Comparison of ENCODE assay signal across 8 cellular contexts in the genomic region with DNA sequence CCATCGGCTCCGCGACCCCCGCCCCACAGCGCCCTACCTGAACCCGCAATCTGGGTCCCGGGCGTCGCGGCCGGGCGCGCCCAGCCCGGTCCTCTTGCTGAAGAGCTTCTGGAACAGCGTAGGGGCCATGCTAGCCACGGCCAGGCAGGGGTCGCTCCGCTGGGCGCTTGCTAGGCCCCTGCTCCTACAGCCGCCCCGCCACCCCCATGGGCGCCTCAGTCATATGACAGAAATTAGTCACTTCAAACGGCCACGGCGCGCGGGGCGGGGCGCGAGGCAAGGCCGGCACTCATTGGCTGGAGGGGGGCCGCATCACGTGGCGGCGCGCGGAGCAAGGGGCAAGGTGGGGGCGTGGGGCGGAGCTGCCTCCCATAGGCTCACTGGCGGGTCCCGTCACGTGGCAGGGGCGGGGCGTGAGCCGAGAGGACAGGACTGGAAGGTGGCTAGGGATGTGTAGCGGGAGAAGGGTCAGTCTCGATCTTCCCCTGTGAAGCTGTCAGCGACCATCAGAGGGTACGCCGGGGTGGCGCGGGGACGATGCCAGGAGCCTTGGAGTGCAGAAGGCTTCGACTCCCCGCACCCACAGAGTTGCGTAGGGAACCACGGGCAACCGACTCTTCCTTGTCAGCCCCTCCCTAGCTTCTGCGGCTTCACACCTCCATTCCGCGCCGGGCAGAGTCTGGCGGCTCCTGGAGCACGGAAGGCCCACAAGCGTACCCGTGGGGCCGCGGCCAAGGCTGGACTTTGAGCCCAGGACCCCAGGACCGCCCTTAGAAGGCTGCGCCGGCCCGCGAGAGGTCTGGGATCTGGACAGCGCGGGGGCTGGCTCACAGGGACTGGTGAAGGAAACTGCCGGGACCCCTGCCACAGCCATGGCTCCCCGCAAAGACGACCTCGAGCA. TPM values are rescaled to one million over a fixed set of nuclear protein-coding genes. Genes with fewer than 3 reads are reported as not detected.
DNase-seq lines count a peak whose midpoint lies in the region; ATAC-seq and TF ChIP-seq lines count a peak whose summit lies in the region.

Gene FNIP1 (minus strand): TSS at position 225 of the 901 bp plus-strand sequence. CDS start 96 bp downstream, at position 129.

- intact Hi-C loops in PC-3 (cut with micrococcal nuclease), result loop anchor here (2.0 to 10.0 kb wide), 4 partner anchors 48 to 210 kb away; partner anchors contain the start of gene RAPGEF6

- TF ChIP-seq EP300 in Ishikawa (IDR thresholded peaks at IDR 0.05; ENCODE audit: borderline replicate concordance), result peak; percentile 35; the same call in 1 of the 2 replicates

- H4K20me1 ChIP-seq in PC-3 (ENCODE audit: low read length), result peaks cover 15% of the 10 kb centered on the region; the same call in 1 of the 2 replicates

- H3K4me3 ChIP-seq in PC-3 (ENCODE audit: low read length) (peak within 1 kb of the TSS; percentile 98), epithelial cell of proximal tubule (ENCODE audit: low read depth, low read length) (peak within 1 kb of the TSS; percentile 96), mucosa of rectum (ENCODE audit: low read length in 2 of 2) (peak within 1 kb of the TSS; percentile 94 to 98)

- TF ChIP-seq CTCF in PC-3 (conservative IDR thresholded peaks at IDR 0.05; ENCODE audit: low read depth, low read length) (no peak), epithelial cell of proximal tubule (conservative IDR thresholded peaks at IDR 0.05; ENCODE audit: low read depth, low read length) (no peak)

- ATAC-seq in GM21576 (IDR thresholded peaks at IDR 0.05; ENCODE audit: unreplicated experiment) (peak; percentile 90), PC-3 (peak; percentile 94)

- POLR2A ChIA-PET in PC-3 (lab: Charles Lee; ENCODE audit: unreplicated experiment), result interaction anchor here (0.7 kb wide), 1 partner anchor 150 kb away, joined by 3 read pairs; no protein-coding TSS in a partner anchor

- BruUV-seq in PC-3 (replicated peaks; lab: Mats Ljungman, UMichigan), result TSS peak; percentile 79

- H2AFZ ChIP-seq in PC-3 (ENCODE audit: low read length), result peak within 1 kb of the TSS; percentile 99

- DNase-seq in DMS114 treated with DMSO at 0.1 percent for 48 hours (lab: John Stamatoyannopoulos, UW; ENCODE audit: unreplicated experiment), result peak; percentile 95
- DNase-seq in PC-3, result peak; percentile 90
- peak; percentile 99 for DNase-seq in activated T-cell treated with anti-CD3 and anti-CD28 coated beads for 48 hours (ENCODE audit: low read depth)
- DNase-seq in epithelial cell of proximal tubule (ENCODE audit: low read depth), result peak; percentile 39
- DNase-seq in stimulated activated CD8-positive, alpha-beta memory T cell treated with anti-CD3 and anti-CD28 coated beads, Interleukin-4, amount 100 ng/mL, for 48 hours, result peak; percentile 99

- H3F3A ChIP-seq in PC-3 (ENCODE audit: low read length, unreplicated experiment), result no peaks in the 10 kb centered on the region

- H3K9me3 ChIP-seq in PC-3 (ENCODE audit: low read length) (no peaks in the 10 kb centered on the region), mucosa of rectum (ENCODE audit: control insufficient read depth in 2 of 2, low read length in 2 of 2) (no peaks in the 10 kb centered on the region)

- H3K4me2 ChIP-seq in PC-3 (ENCODE audit: low read length), result peak within 1 kb of the TSS; percentile 98

- TF ChIP-seq RAD21 in Ishikawa (IDR thresholded peaks at IDR 0.05; ENCODE audit: low read depth), result no peak

- H3K27ac ChIP-seq in PC-3 (ENCODE audit: low read length), result peak within 1 kb of the TSS; percentile 74
- peak within 1 kb of the TSS; percentile 96 to 98 for H3K27ac ChIP-seq in mucosa of rectum (ENCODE audit: low read depth in 2 of 2, low read length in 2 of 2)

- H3K4me1 ChIP-seq in PC-3 (ENCODE audit: insufficient read depth, low read length), result peaks cover 10% of the 10 kb centered on the region
- peaks cover 8 to 13% of the 10 kb centered on the region in 2 donors for H3K4me1 ChIP-seq in mucosa of rectum (ENCODE audit: control insufficient read depth in 2 of 2, insufficient read depth in 2 of 2, low read length in 2 of 2)

- H3K9ac ChIP-seq in PC-3 (ENCODE audit: low read length) (peak within 1 kb of the TSS; percentile 98), mucosa of rectum (ENCODE audit: low read depth in 1 of 2, low read length in 2 of 2) (peak within 1 kb of the TSS; percentile 86 to 99)

- no peaks in the 10 kb centered on the region for H3K36me3 ChIP-seq in PC-3 (ENCODE audit: low read depth, low read length)
- no peaks in the 10 kb centered on the region for H3K36me3 ChIP-seq in mucosa of rectum (ENCODE audit: control insufficient read depth in 2 of 2, insufficient read depth in 2 of 2, low read length in 2 of 2)

- CTCF ChIA-PET in PC-3 (lab: Charles Lee), result interaction anchor here (0.6 kb wide), 1 partner anchor 117 kb away, joined by 4 read pairs; no protein-coding TSS in a partner anchor

- no peaks in the 10 kb centered on the region for H3K27me3 ChIP-seq in PC-3 (ENCODE audit: low read length)
- no peaks in the 10 kb centered on the region for H3K27me3 ChIP-seq in mucosa of rectum (ENCODE audit: control insufficient read depth in 2 of 2, insufficient read depth in 2 of 2, low read length in 2 of 2)

- peaks cover 47% of the 10 kb centered on the region for H3K79me2 ChIP-seq in PC-3 (ENCODE audit: low read length)

- H3K9me2 ChIP-seq in PC-3 (replicated peaks; ENCODE audit: low read length), result no peaks in the 10 kb centered on the region

TF ChIP-seq in Ishikawa, 13 proteins besides CTCF, POLR2A, EP300 and RAD21:
- 0 out of 2 replicates have a peak, but pooled peaks have one; percentile 5 for TF ChIP-seq NFIC (IDR thresholded peaks at IDR 0.05)
- no peak; the same call in 1 of the 2 replicates for TF ChIP-seq CREB1 (IDR thresholded peaks at IDR 0.05; ENCODE audit: low read depth)
- TF ChIP-seq TAF1 (IDR thresholded peaks at IDR 0.05; ENCODE audit: low read depth), result peak; percentile 57
- peak; percentile 54 for TF ChIP-seq YY1 (IDR thresholded peaks at IDR 0.05; ENCODE audit: low read depth)
- TF ChIP-seq USF1 (IDR thresholded peaks at IDR 0.05), result peak; percentile 99
- TF ChIP-seq, protein P1, sequence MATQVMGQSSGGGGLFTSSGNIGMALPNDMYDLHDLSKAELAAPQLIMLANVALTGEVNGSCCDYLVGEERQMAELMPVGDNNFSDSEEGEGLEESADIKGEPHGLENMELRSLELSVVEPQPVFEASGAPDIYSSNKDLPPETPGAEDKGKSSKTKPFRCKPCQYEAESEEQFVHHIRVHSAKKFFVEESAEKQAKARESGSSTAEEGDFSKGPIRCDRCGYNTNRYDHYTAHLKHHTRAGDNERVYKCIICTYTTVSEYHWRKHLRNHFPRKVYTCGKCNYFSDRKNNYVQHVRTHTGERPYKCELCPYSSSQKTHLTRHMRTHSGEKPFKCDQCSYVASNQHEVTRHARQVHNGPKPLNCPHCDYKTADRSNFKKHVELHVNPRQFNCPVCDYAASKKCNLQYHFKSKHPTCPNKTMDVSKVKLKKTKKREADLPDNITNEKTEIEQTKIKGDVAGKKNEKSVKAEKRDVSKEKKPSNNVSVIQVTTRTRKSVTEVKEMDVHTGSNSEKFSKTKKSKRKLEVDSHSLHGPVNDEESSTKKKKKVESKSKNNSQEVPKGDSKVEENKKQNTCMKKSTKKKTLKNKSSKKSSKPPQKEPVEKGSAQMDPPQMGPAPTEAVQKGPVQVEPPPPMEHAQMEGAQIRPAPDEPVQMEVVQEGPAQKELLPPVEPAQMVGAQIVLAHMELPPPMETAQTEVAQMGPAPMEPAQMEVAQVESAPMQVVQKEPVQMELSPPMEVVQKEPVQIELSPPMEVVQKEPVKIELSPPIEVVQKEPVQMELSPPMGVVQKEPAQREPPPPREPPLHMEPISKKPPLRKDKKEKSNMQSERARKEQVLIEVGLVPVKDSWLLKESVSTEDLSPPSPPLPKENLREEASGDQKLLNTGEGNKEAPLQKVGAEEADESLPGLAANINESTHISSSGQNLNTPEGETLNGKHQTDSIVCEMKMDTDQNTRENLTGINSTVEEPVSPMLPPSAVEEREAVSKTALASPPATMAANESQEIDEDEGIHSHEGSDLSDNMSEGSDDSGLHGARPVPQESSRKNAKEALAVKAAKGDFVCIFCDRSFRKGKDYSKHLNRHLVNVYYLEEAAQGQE (IDR thresholded peaks at IDR 0.05; ENCODE audit: low read depth), result no peak
- no peak for TF ChIP-seq CEBPB (IDR thresholded peaks at IDR 0.05)
- TF ChIP-seq TEAD4 (IDR thresholded peaks at IDR 0.05), result no peak
- no peak for TF ChIP-seq FOXM1 (IDR thresholded peaks at IDR 0.05; ENCODE audit: borderline replicate concordance, low read depth)
- peak; percentile 87 for TF ChIP-seq ZBTB7A (IDR thresholded peaks at IDR 0.05; ENCODE audit: low read depth)
- peak; percentile 57 for TF ChIP-seq TCF12 (IDR thresholded peaks at IDR 0.05; ENCODE audit: low read depth)
- TF ChIP-seq EGR1 (IDR thresholded peaks at IDR 0.05), result peak; percentile 84
- TF ChIP-seq, protein P2, sequence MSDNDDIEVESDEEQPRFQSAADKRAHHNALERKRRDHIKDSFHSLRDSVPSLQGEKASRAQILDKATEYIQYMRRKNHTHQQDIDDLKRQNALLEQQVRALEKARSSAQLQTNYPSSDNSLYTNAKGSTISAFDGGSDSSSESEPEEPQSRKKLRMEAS (IDR thresholded peaks at IDR 0.05), result peak; percentile 86; the same call in 1 of the 2 replicates

RNA-seq across cellular contexts. Expression of gene FNIP1, which starts in this region (rescaled TPM):
- total RNA-seq in PC-3 (2014; rRNA removed), result 15.1 and 16.3 TPM in 2 replicates
- 14.4 and 15.6 TPM in 2 replicates for total RNA-seq in epithelial cell of proximal tubule

Comparison
In these comparisons a context has a peak if more than half of its experiments do, and no peak if none do; other contexts are left out.
1. Peak in every context shown above with its lines: DNase-seq, ATAC-seq, H3K4me3 ChIP-seq and H3K27ac ChIP-seq.
2. DNase-seq: peak in every context shown above with its lines; median percentile 99 in activated T-cell treated with anti-CD3 and anti-CD28 coated beads for 48 hours; 99 in stimulated activated CD8-positive, alpha-beta memory T cell treated with anti-CD3 and anti-CD28 coated beads, Interleukin-4, amount 100 ng/mL, for 48 hours; 95 in DMS114 treated with DMSO at 0.1 percent for 48 hours; 90 in PC-3; 39 in epithelial cell of proximal tubule.